In the genomic region with DNA sequence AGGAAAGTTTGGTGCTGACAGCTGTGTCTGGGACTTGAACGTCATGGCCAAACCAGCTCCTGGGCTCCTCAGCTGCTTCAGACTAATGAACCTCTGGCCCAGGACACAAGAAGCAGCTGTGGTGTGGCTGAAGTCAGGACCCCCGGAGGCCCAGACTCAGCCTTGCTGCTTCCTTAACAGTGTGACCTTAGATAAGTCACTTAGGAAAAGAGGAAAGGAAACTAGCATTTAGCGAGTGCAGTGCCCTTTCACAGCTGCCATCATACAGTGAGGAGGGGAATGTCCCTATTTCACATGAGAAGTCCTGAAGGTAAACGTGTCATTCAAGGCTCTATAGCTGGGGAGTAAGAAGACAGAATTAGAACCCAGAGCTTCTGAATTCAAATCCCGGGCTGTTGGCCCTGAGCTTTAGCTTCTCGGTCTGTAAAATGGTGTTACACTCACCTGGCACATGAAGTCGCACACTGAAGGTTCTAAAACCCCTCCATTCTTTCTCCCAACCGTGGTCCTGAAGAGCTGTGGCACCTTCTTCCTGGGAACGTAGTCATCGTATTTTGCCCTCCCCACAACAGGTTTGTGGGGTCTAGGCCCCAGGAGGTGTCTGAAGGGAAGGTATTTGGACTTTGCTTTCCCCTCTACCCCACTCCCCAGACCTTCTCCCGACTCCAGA, we compare ENCODE assay signal across 8 cellular contexts. TPM values are rescaled to one million over a fixed set of nuclear protein-coding genes. Genes with fewer than 3 reads are reported as not detected.
DNase-seq lines count a peak whose midpoint lies in the region; ATAC-seq and TF ChIP-seq lines count a peak whose summit lies in the region.

No MANE protein-coding gene starts in this region.

- POLR2A ChIA-PET in OCI-LY7 (lab: Charles Lee): interaction anchor here (0.5 to 0.6 kb wide), 2 partner anchors 17 to 41 kb away, joined by 3 read pairs; no protein-coding TSS in a partner anchor

- H3K36me3 ChIP-seq in OCI-LY7 (ENCODE audit: insufficient read depth, low read length) (no peaks in the 10 kb centered on the region), spleen (no peaks in the 10 kb centered on the region)

- no peaks in the 10 kb centered on the region for H4K20me1 ChIP-seq in OCI-LY7 (ENCODE audit: insufficient read depth, low read length)

- H3K27ac ChIP-seq in OCI-LY7 (ENCODE audit: low read depth, low read length, poor library complexity, severe bottlenecking) (no peak overlapping the region), spleen (peak overlapping the region in 4 of 8 donors; percentile 42 to 77 (median 62))

- H2AFZ ChIP-seq in OCI-LY7 (ENCODE audit: low read length): no peak overlapping the region

- peaks cover 18% of the 10 kb centered on the region for H3K4me1 Mint-ChIP-seq in CD14-positive monocyte

- intact Hi-C loops in OCI-LY7 (cut with micrococcal nuclease; ENCODE audit: unreplicated experiment): no loop called here
- intact Hi-C loops in spleen (cut with DNase I; ENCODE audit: low total_unique reads): loop anchor here (5.0 kb wide), 1 partner anchor 38 kb away; no protein-coding TSS in a partner anchor
- intact Hi-C loops in CD14-positive monocyte (cut with micrococcal nuclease): no loop called here

- BruUV-seq in OCI-LY7 (replicated peaks; lab: Mats Ljungman, UMichigan): no TSS peak

- peak; percentile 83 for ATAC-seq in GM21576 (IDR thresholded peaks at IDR 0.05; ENCODE audit: unreplicated experiment)
- no peak for ATAC-seq in GM18505 (IDR thresholded peaks at IDR 0.05; ENCODE audit: unreplicated experiment)
- no peak for ATAC-seq in GM21390 (IDR thresholded peaks at IDR 0.05; ENCODE audit: unreplicated experiment)

- peak overlapping the region in 2 of 7 donors; percentile 8 to 38 for H3K27ac Mint-ChIP-seq in CD14-positive monocyte

- TF ChIP-seq CTCF in OCI-LY7 (conservative IDR thresholded peaks at IDR 0.05; ENCODE audit: low read length) (no peak), spleen (IDR thresholded peaks at IDR 0.05 in 8 of 11, conservative IDR thresholded peaks at IDR 0.05 in 3 of 11) (no peak), CD14-positive monocyte (IDR thresholded peaks at IDR 0.05) (no peak)

- H3K36me3 Mint-ChIP-seq in CD14-positive monocyte: peaks cover 0 to 6% of the 10 kb centered on the region in 2 donors

- no peaks in the 10 kb centered on the region for H3K79me2 ChIP-seq in OCI-LY7 (ENCODE audit: insufficient read depth, low read depth, low read length)

- 37 to 53% (median 45%) methylated on average over 11 of the region's 11 CpGs for WGBS in spleen, 5 donors

- peaks cover 46 to 70% (median 54%) of the 10 kb centered on the region in 3 donors for H3K27me3 Mint-ChIP-seq in CD14-positive monocyte (ENCODE audit: low read depth in 3 of 3)

- H3K4me3 Mint-ChIP-seq in CD14-positive monocyte: peak overlapping the region in 1 of 2 donors; percentile 70

- peaks cover 0 to 46% (median 22%) of the 10 kb centered on the region in 7 donors for H3K27me3 ChIP-seq in spleen (replicated peaks in 1 of 7)

- H3K4me1 ChIP-seq in OCI-LY7 (ENCODE audit: insufficient read depth, low read length, poor library complexity, severe bottlenecking) (peaks cover 9% of the 10 kb centered on the region), spleen (peaks cover 13 to 55% (median 38%) of the 10 kb centered on the region in 6 donors)

- CTCF ChIA-PET in OCI-LY7 (lab: Charles Lee; ENCODE audit: unreplicated experiment): no interaction called here

- H3K9me2 ChIP-seq in OCI-LY7 (ENCODE audit: insufficient read depth, low read length): no peaks in the 10 kb centered on the region

- peaks cover 0 to 9% (median 3%) of the 10 kb centered on the region in 7 donors for H3K9me3 Mint-ChIP-seq in CD14-positive monocyte

- DNase-seq in OCI-LY7 (ENCODE audit: low spot score) (peak; percentile 44), spleen (peak; percentile 54), CD14-positive monocyte (ENCODE audit: low spot score) (no peak), HK-2 (ENCODE audit: unreplicated experiment) (no peak)

- H3K4me3 ChIP-seq in OCI-LY7 (ENCODE audit: low read depth, low read length, poor library complexity, severe bottlenecking) (no peak overlapping the region), iPS-11a (ENCODE audit: low read depth, low read length) (peak overlapping the region; percentile 41), spleen (peak overlapping the region in 6 of 8 donors; percentile 16 to 71 (median 46))

- H3K4me2 ChIP-seq in OCI-LY7 (ENCODE audit: low read length): no peak overlapping the region

- H3K9me3 ChIP-seq in OCI-LY7 (ENCODE audit: low read length): no peaks in the 10 kb centered on the region
- no peaks in the 10 kb centered on the region for H3K9me3 ChIP-seq in spleen

- no peak for TF ChIP-seq POLR2A in spleen (IDR thresholded peaks at IDR 0.05)
- TF ChIP-seq POLR2A in GM18505 (IDR thresholded peaks at IDR 0.05; ENCODE audit: borderline replicate concordance, extremely low read depth, insufficient read depth, insufficient read length): no peak

RNA-seq across cellular contexts. Expression of a gene that starts 0.9 kb away (rescaled TPM):
- total RNA-seq in OCI-LY7 (2014; rRNA removed; shearing (Covaris generic)): not detected in 2 replicates
- total RNA-seq in OCI-LY7 (2022) (not detected in 2 replicates), spleen (10 to 100 TPM in 6 of 7 donors, 1 to 10 TPM in 1; 9.7 to 34.3 (median 27.0) TPM)
- polyA plus RNA-seq in spleen (10 to 100 TPM; 21.5 to 51.7 (median 36.0) TPM), CD14-positive monocyte (not detected)

RNA-seq across cellular contexts. Expression of a gene that starts 13.1 kb away (rescaled TPM):
- 70.7 and 78.4 TPM in 2 replicates for total RNA-seq in OCI-LY7 (2014; rRNA removed; shearing (Covaris generic))
- total RNA-seq in OCI-LY7 (2022) (83.9 and 84.1 TPM in 2 replicates), spleen (10 to 100 TPM; 29.6 to 41.1 (median 34.5) TPM)
- polyA plus RNA-seq in spleen (10 to 100 TPM; 31.0 to 47.7 (median 41.4) TPM), CD14-positive monocyte (100 to 1,000 TPM; 104 to 125 TPM)

RNA-seq across cellular contexts. Expression of a gene that starts 15.3 kb away (rescaled TPM):
- 56.6 and 57.1 TPM in 2 replicates for total RNA-seq in OCI-LY7 (2014; rRNA removed; shearing (Covaris generic))
- total RNA-seq in OCI-LY7 (2022) (62.4 and 84.4 TPM in 2 replicates), spleen (100 to 1,000 TPM in 1 of 7 donors, 10 to 100 TPM in 6; 62.3 to 104 (median 75.5) TPM)
- polyA plus RNA-seq in spleen (10 to 100 TPM; 24.1 to 27.9 (median 27.1) TPM), CD14-positive monocyte (10 to 100 TPM; 12.3 to 17.8 TPM)

RNA-seq across cellular contexts. Expression of a gene that starts 20.3 kb away (rescaled TPM):
- total RNA-seq in OCI-LY7 (2014; rRNA removed; shearing (Covaris generic)): 1.2 and 2.4 TPM in 2 replicates
- total RNA-seq in OCI-LY7 (2022) (8.3 and 10.9 TPM in 2 replicates), spleen (under 1 TPM in 3 of 7 donors, not detected in 4; 0.10 to 0.52 (median 0.41) TPM)
- polyA plus RNA-seq in spleen (under 1 TPM in 2 of 3 donors, not detected in 1; 0.04 to 0.06 TPM), CD14-positive monocyte (not detected)

RNA-seq across cellular contexts. Expression of a gene that starts 38.4 kb away (rescaled TPM):
- 36.6 and 38.2 TPM in 2 replicates for total RNA-seq in OCI-LY7 (2014; rRNA removed; shearing (Covaris generic))
- 32.1 and 34.9 TPM in 2 replicates for total RNA-seq in OCI-LY7 (2022)
- total RNA-seq in spleen: 10 to 100 TPM; 30.0 to 62.0 (median 39.0) TPM
- polyA plus RNA-seq in spleen: 100 to 1,000 TPM in 1 of 3 donors, 10 to 100 TPM in 2; 65.6 to 126 (median 97.1) TPM
- polyA plus RNA-seq in CD14-positive monocyte: 100 to 1,000 TPM; 156 to 171 TPM

Comparison
In these comparisons a context has a peak if more than half of its experiments do, and no peak if none do; other contexts are left out.
1. DNase-seq: peak in OCI-LY7 (single experiment) and spleen (single experiment); none in CD14-positive monocyte (single experiment) and HK-2 (single experiment).
2. RNA of a gene that starts 0.9 kb away (total RNA-seq): 9.7 to 34.3 TPM in spleen; not detected in OCI-LY7; every median in the first group is over 10 times any median in the second.